Comparison of ENCODE assay signal across 2 cellular contexts in the genomic region with DNA sequence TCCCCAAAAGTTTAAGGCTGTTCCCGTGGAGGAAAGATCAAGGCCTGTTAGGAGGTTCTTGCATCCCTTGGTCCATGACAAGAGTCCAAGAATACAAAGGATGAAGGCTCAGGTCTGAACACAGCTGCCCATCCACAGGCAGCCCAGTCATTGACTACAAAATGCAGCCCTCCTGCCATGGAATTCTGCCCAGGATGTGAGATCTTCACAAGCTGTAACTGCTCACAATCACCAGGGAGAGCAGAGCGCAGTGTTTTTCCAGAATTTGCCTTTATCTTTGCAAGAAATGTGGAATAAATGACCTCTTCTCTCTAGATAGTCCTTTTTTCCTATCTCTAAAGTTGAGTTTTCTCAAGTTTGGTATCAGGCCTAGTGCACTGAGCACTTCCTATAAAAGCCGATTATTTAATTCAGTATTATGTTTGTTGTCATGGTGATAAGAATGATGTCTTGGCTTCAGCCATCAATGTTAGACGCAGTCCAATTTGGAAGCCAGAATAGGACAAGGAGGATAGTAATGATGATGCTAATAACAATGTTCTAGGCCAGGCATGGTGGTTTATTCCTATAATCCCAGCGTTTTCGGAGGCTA.
TF ChIP-seq lines count a peak whose summit lies in the region.

No MANE protein-coding gene starts in this region.

TF ChIP-seq in liver, 16 proteins besides CTCF, POLR2A, EP300 and RAD21 (continued from another document):
- TF ChIP-seq, protein P1, sequence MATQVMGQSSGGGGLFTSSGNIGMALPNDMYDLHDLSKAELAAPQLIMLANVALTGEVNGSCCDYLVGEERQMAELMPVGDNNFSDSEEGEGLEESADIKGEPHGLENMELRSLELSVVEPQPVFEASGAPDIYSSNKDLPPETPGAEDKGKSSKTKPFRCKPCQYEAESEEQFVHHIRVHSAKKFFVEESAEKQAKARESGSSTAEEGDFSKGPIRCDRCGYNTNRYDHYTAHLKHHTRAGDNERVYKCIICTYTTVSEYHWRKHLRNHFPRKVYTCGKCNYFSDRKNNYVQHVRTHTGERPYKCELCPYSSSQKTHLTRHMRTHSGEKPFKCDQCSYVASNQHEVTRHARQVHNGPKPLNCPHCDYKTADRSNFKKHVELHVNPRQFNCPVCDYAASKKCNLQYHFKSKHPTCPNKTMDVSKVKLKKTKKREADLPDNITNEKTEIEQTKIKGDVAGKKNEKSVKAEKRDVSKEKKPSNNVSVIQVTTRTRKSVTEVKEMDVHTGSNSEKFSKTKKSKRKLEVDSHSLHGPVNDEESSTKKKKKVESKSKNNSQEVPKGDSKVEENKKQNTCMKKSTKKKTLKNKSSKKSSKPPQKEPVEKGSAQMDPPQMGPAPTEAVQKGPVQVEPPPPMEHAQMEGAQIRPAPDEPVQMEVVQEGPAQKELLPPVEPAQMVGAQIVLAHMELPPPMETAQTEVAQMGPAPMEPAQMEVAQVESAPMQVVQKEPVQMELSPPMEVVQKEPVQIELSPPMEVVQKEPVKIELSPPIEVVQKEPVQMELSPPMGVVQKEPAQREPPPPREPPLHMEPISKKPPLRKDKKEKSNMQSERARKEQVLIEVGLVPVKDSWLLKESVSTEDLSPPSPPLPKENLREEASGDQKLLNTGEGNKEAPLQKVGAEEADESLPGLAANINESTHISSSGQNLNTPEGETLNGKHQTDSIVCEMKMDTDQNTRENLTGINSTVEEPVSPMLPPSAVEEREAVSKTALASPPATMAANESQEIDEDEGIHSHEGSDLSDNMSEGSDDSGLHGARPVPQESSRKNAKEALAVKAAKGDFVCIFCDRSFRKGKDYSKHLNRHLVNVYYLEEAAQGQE (IDR thresholded peaks at IDR 0.05) = no peak
- TF ChIP-seq EGR1 (IDR thresholded peaks at IDR 0.05; ENCODE audit: low read depth in 2 of 2) = no peak
- TF ChIP-seq NR2F2 (IDR thresholded peaks at IDR 0.05) = peak; percentile 66
- TF ChIP-seq SP1 (IDR thresholded peaks at IDR 0.05) = peak; percentile 30
TF ChIP-seq in liver: peak in this region for 2.

TF ChIP-seq in HepG2, 621 proteins besides CTCF, POLR2A, EP300 and RAD21 (continued from another document):
- TF ChIP-seq, protein P2, sequence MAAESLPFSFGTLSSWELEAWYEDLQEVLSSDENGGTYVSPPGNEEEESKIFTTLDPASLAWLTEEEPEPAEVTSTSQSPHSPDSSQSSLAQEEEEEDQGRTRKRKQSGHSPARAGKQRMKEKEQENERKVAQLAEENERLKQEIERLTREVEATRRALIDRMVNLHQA (CRISPR knock-in tag; IDR thresholded peaks at IDR 0.05) = no peak
- TF ChIP-seq RCOR2 (CRISPR knock-in tag; IDR thresholded peaks at IDR 0.05) = no peak
